ENCODE assay signal across 21 cellular contexts in the genomic region with DNA sequence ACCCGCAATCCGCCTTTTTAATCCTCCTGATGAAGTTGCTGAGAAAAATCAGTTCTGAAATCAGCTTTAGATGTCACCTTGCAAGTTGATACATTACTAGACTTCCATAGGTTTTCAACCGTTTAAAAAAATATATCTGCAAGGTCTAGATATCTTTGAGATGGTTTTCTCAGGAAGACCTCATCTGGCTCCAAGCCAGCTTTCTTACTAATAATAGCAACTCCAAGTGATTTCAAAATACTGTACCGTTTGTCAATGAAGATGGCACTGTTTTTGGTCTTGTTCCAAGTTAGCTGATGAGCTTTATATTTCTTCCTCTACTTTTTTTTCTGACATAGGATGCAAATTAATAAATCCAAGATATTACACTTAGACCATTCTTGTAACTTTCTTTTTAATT. TPM values are rescaled to one million over a fixed set of nuclear protein-coding genes. Genes with fewer than 3 reads are reported as not detected.
DNase-seq lines count a peak whose midpoint lies in the region; ATAC-seq, FAIRE-seq and TF ChIP-seq lines count a peak whose summit lies in the region.
"Had no signal": no experiment of that assay in that cellular context is flagged by ENCODE, and none has a peak within 500 bp of the region (broad histone marks: within the 10 kb centered on the region; RNA-seq: fewer than 3 reads in every experiment).

No MANE protein-coding gene starts in this region.

- peaks cover 22% of the 10 kb centered on the region for H3K4me1 ChIP-seq in GM23248 (ENCODE audit: insufficient read depth)
- H3K4me1 ChIP-seq: Caco-2, pancreas, suprapubic skin had no signal

- H3F3A ChIP-seq in GM23248 (ENCODE audit: insufficient read depth), result peaks cover 14% of the 10 kb centered on the region

- peaks cover 2% of the 10 kb centered on the region for H3K9me3 Mint-ChIP-seq in activated CD8-positive, alpha-beta memory T cell treated with anti-CD3 and anti-CD28 coated beads, Interleukin-2, amount 10 ng/mL, durations not matched to agents 7 days and 5 days (ENCODE audit: low read depth)
- H3K9me3 Mint-ChIP-seq in activated T-helper 1 cell treated with anti-CD3 and anti-CD28 coated beads, Interleukin-12 subunit alpha, Interleukin-12 subunit beta, Interleukin-2, Interleukin-4 antibody, amounts not matched to agents 30 ng/mL and 10 ng/mL and 1 ng/mL, durations not matched to agents 14 hours and 24 hours and 36 hours, result no peaks in the 10 kb centered on the region

- TF ChIP-seq POLR2A in H54 (IDR thresholded peaks at IDR 0.05; ENCODE audit: low read depth, low read length), result no peak

- in situ Hi-C loops in GM23248 (cut with MboI), result no loop called here

- H3K27me3 ChIP-seq in GM23248 (replicated peaks; ENCODE audit: insufficient read depth), result no peaks in the 10 kb centered on the region
- H3K27me3 ChIP-seq: pancreas, suprapubic skin had no signal

- no peak for ATAC-seq in activated CD8-positive, alpha-beta memory T cell treated with anti-CD3 and anti-CD28 coated beads, Interleukin-2, amount 10 ng/mL, durations not matched to agents 7 days and 5 days
- ATAC-seq: esophagus mucosa, left ventricle myocardium superior, pancreas had no signal

- WGBS in GM23248 (ENCODE audit: low coverage in 1 of 2, low lambda C conversion rate in 2 of 2, missing lambda C conversion rate in 2 of 2), 2 experiments, result 83 to 88% methylated on average over 4 of the region's 4 CpGs

- H3K4me3 ChIP-seq in GM23248, result no peak overlapping the region
- H3K4me3 ChIP-seq: pancreas, suprapubic skin had no signal

- CTCF ChIA-PET in activated CD8-positive, alpha-beta memory T cell treated with anti-CD3 and anti-CD28 coated beads, Interleukin-2, amount 10 ng/mL, durations not matched to agents 7 days and 5 days (lab: Charles Lee), result interaction anchor here (4.5 kb wide), 1 partner anchor 14 kb away, joined by 24 read pairs; no protein-coding TSS in a partner anchor

- peak overlapping the region; percentile 20 for H3K27ac Mint-ChIP-seq in activated CD8-positive, alpha-beta memory T cell treated with anti-CD3 and anti-CD28 coated beads, Interleukin-2, amount 10 ng/mL, durations not matched to agents 7 days and 5 days
- peak overlapping the region; percentile 57 for H3K27ac Mint-ChIP-seq in activated T-helper 1 cell treated with anti-CD3 and anti-CD28 coated beads, Interleukin-12 subunit alpha, Interleukin-12 subunit beta, Interleukin-2, Interleukin-4 antibody, amounts not matched to agents 30 ng/mL and 10 ng/mL and 1 ng/mL, durations not matched to agents 14 hours and 24 hours and 36 hours

- no peaks in the 10 kb centered on the region for H3K36me3 ChIP-seq in GM23248 (ENCODE audit: low read depth)
- H3K36me3 ChIP-seq: pancreas, suprapubic skin had no signal

- no peaks in the 10 kb centered on the region for H3K9me3 ChIP-seq in GM23248 (ENCODE audit: low read depth)
- H3K9me3 ChIP-seq: Caco-2, pancreas, suprapubic skin had no signal

- no peak overlapping the region for H3K27ac ChIP-seq in GM23248
- H3K27ac ChIP-seq: pancreas, suprapubic skin had no signal

- intact Hi-C loops in activated T-helper 1 cell treated with anti-CD3 and anti-CD28 coated beads, Interleukin-12 subunit alpha, Interleukin-12 subunit beta, Interleukin-2, Interleukin-4 antibody, amounts not matched to agents 30 ng/mL and 10 ng/mL and 1 ng/mL, durations not matched to agents 14 hours and 24 hours and 36 hours (cut with micrococcal nuclease), result no loop called here

- no peak overlapping the region for H2AFZ ChIP-seq in GM23248

- no peaks in the 10 kb centered on the region for H3K27me3 Mint-ChIP-seq in activated CD8-positive, alpha-beta memory T cell treated with anti-CD3 and anti-CD28 coated beads, Interleukin-2, amount 10 ng/mL, durations not matched to agents 7 days and 5 days
- no peaks in the 10 kb centered on the region for H3K27me3 Mint-ChIP-seq in activated T-helper 1 cell treated with anti-CD3 and anti-CD28 coated beads, Interleukin-12 subunit alpha, Interleukin-12 subunit beta, Interleukin-2, Interleukin-4 antibody, amounts not matched to agents 30 ng/mL and 10 ng/mL and 1 ng/mL, durations not matched to agents 14 hours and 24 hours and 36 hours (ENCODE audit: insufficient read depth)

- no peaks in the 10 kb centered on the region for H4K20me1 ChIP-seq in GM23248 (ENCODE audit: insufficient read depth)

- H3K9me2 ChIP-seq in GM23248 (ENCODE audit: insufficient read depth), result no peaks in the 10 kb centered on the region

- FAIRE-seq in H54 (lab: Jason Lieb, UNC), result no peak
- FAIRE-seq: HTR-8/SVneo, pancreas had no signal

- peaks cover 65% of the 10 kb centered on the region for H3K36me3 Mint-ChIP-seq in activated CD8-positive, alpha-beta memory T cell treated with anti-CD3 and anti-CD28 coated beads, Interleukin-2, amount 10 ng/mL, durations not matched to agents 7 days and 5 days
- H3K36me3 Mint-ChIP-seq in activated T-helper 1 cell treated with anti-CD3 and anti-CD28 coated beads, Interleukin-12 subunit alpha, Interleukin-12 subunit beta, Interleukin-2, Interleukin-4 antibody, amounts not matched to agents 30 ng/mL and 10 ng/mL and 1 ng/mL, durations not matched to agents 14 hours and 24 hours and 36 hours (ENCODE audit: low read depth), result peaks cover 45% of the 10 kb centered on the region

- no peak overlapping the region for H3K4me2 ChIP-seq in GM23248 (ENCODE audit: unreplicated experiment)

- H3K4me1 Mint-ChIP-seq in activated CD8-positive, alpha-beta memory T cell treated with anti-CD3 and anti-CD28 coated beads, Interleukin-2, amount 10 ng/mL, durations not matched to agents 7 days and 5 days, result peaks cover 76% of the 10 kb centered on the region
- H3K4me1 Mint-ChIP-seq in activated T-helper 1 cell treated with anti-CD3 and anti-CD28 coated beads, Interleukin-12 subunit alpha, Interleukin-12 subunit beta, Interleukin-2, Interleukin-4 antibody, amounts not matched to agents 30 ng/mL and 10 ng/mL and 1 ng/mL, durations not matched to agents 14 hours and 24 hours and 36 hours (ENCODE audit: low read depth), result peaks cover 89% of the 10 kb centered on the region

- no peak overlapping the region for H3K9ac ChIP-seq in GM23248

- peaks cover 91% of the 10 kb centered on the region for H3K79me2 ChIP-seq in GM23248 (ENCODE audit: insufficient read depth)

- no peak overlapping the region for H3K4me3 Mint-ChIP-seq in activated CD8-positive, alpha-beta memory T cell treated with anti-CD3 and anti-CD28 coated beads, Interleukin-2, amount 10 ng/mL, durations not matched to agents 7 days and 5 days
- H3K4me3 Mint-ChIP-seq in activated T-helper 1 cell treated with anti-CD3 and anti-CD28 coated beads, Interleukin-12 subunit alpha, Interleukin-12 subunit beta, Interleukin-2, Interleukin-4 antibody, amounts not matched to agents 30 ng/mL and 10 ng/mL and 1 ng/mL, durations not matched to agents 14 hours and 24 hours and 36 hours, result no peak overlapping the region

- DNase-seq in activated CD8-positive, alpha-beta memory T cell treated with anti-CD3 and anti-CD28 coated beads, Interleukin-2, amount 10 ng/mL, durations not matched to agents 7 days and 5 days, result no peak
- no peak for DNase-seq in activated CD8-positive, alpha-beta memory T cell treated with anti-CD3 and anti-CD28 coated beads, Interleukin-2, amount 50 U/mL, for 4 hours
- DNase-seq in GM23248 (peak; percentile 41), iris pigment epithelial cell (ENCODE audit: low read depth) (peak; percentile 28), HT-29 (ENCODE audit: low spot score) (no peak), H54 (ENCODE audit: insufficient read length, low spot score) (no peak), SK-N-DZ (ENCODE audit: low spot score) (no peak)
- DNase-seq in activated T-helper 1 cell treated with anti-CD3 and anti-CD28 coated beads, Interleukin-12 subunit alpha, Interleukin-12 subunit beta, Interleukin-2, Interleukin-4 antibody, amounts not matched to agents 30 ng/mL and 10 ng/mL and 1 ng/mL, durations not matched to agents 14 hours and 24 hours and 36 hours (ENCODE audit: low spot score), result no peak
- DNase-seq: activated CD4-positive, alpha-beta T cell treated with anti-CD3 and anti-CD28 coated beads for 4 hours; Caco-2; dermis blood vessel endothelial cell; glutamatergic neuron; left ventricle myocardium superior; NCI-H1694; NCI-H510A treated with DMSO at 0.1 percent for 48 hours; pancreas; SHP77 treated with DMSO at 0.1 percent for 48 hours; T-helper 9 cell had no signal

RNA-seq across cellular contexts. Expression of gene LRRC8C, which starts 40.3 kb away (rescaled TPM):
- total RNA-seq in activated CD8-positive, alpha-beta memory T cell treated with anti-CD3 and anti-CD28 coated beads, Interleukin-2, amount 10 ng/mL, durations not matched to agents 7 days and 5 days, result 10 to 100 TPM; 43.5 to 44.3 TPM
- 5.7 and 7.3 TPM in 2 replicates for total RNA-seq in GM23248 (2014; rRNA removed; shearing (Covaris generic))
- 3.5 and 3.6 TPM in 2 replicates for polyA plus RNA-seq in GM23248 (2016; fragmentation: Nextera tagmentation; extraction: Ambion mirVana)
- 64.3 and 66.1 TPM in 2 replicates for total RNA-seq in activated T-helper 1 cell treated with anti-CD3 and anti-CD28 coated beads, Interleukin-12 subunit alpha, Interleukin-12 subunit beta, Interleukin-2, Interleukin-4 antibody, amounts not matched to agents 30 ng/mL and 10 ng/mL and 1 ng/mL, durations not matched to agents 14 hours and 24 hours and 36 hours
- 2.9 TPM in 2 replicates for total RNA-seq in HT-29 (2014; rRNA removed; shearing (Covaris generic))
- 2.6 and 3.1 TPM in 2 replicates for polyA plus RNA-seq in SK-N-DZ (2014; cell fraction: cytosol; rRNA removed)
- 1.1 and 1.6 TPM in 2 replicates for polyA plus RNA-seq in SK-N-DZ (2014; cell fraction: nucleus; rRNA removed)

Comparison
In these comparisons a context has a peak if more than half of its experiments do, and no peak if none do; other contexts are left out.
1. DNase-seq: peak in GM23248 (single experiment) and iris pigment epithelial cell (single experiment); none in activated CD8-positive, alpha-beta memory T cell treated with anti-CD3 and anti-CD28 coated beads, Interleukin-2, amount 10 ng/mL, durations not matched to agents 7 days and 5 days (single experiment), activated CD8-positive, alpha-beta memory T cell treated with anti-CD3 and anti-CD28 coated beads, Interleukin-2, amount 50 U/mL, for 4 hours (single experiment), activated T-helper 1 cell treated with anti-CD3 and anti-CD28 coated beads, Interleukin-12 subunit alpha, Interleukin-12 subunit beta, Interleukin-2, Interleukin-4 antibody, amounts not matched to agents 30 ng/mL and 10 ng/mL and 1 ng/mL, durations not matched to agents 14 hours and 24 hours and 36 hours (single experiment), HT-29 (single experiment), H54 (single experiment) and SK-N-DZ (single experiment).